ENCODE assay signal across 8 cellular contexts in genomic region chr17:8117980-8118768, GRCh38.
A peak's percentile ranks its signal among the peaks of the same experiment; 100 is the strongest.
DNase-seq lines count a peak whose midpoint lies in the region; ATAC-seq and TF ChIP-seq lines count a peak whose summit lies in the region.

Gene ALOXE3 (minus strand): TSS chr17:8118514. CDS start chr17:8117990, 524 bp downstream.

- H3K9me2 ChIP-seq in MM.1S (replicated peaks; ENCODE audit: insufficient read depth, low read length), result no peaks in the 10 kb centered on the region

- H3K27me3 ChIP-seq in MM.1S (replicated peaks; ENCODE audit: insufficient read depth, low read length) (peaks cover 50% of the 10 kb centered on the region), iPS-20b (ENCODE audit: insufficient read depth, low read length) (peaks cover 71% of the 10 kb centered on the region)

- H3K4me3 ChIP-seq in MM.1S (ENCODE audit: low read length) (peak within 1 kb of the TSS; percentile 85), astrocyte of the cerebellum (ENCODE audit: low read depth, low read length) (peak within 1 kb of the TSS; percentile 58), iPS-20b (ENCODE audit: low read length) (peak within 1 kb of the TSS; percentile 89), skeletal muscle cell (ENCODE audit: low read depth, low read length) (peak within 1 kb of the TSS; percentile 57)

- no peaks in the 10 kb centered on the region for H3K79me2 ChIP-seq in MM.1S (ENCODE audit: low read length)

- in situ Hi-C loops in astrocyte of the cerebellum (cut with HindIII; ENCODE audit: low sequenced_read_pairs), result loop anchor here (10.0 to 25.0 kb wide), 2 partner anchors 63 to 194 kb away; partner anchors contain the start of gene ARHGEF15

- H3F3A ChIP-seq in MM.1S (ENCODE audit: insufficient read depth, low read length), result peaks cover 35% of the 10 kb centered on the region

- no peaks in the 10 kb centered on the region for H3K9me3 ChIP-seq in MM.1S (replicated peaks; ENCODE audit: insufficient read depth, low read length)
- H3K9me3 ChIP-seq in iPS-20b (ENCODE audit: insufficient read depth, low read depth, low read length), result no peaks in the 10 kb centered on the region

- TF ChIP-seq CTCF in MM.1S (IDR thresholded peaks at IDR 0.05; ENCODE audit: low read length) (no peak), astrocyte of the cerebellum (IDR thresholded peaks at IDR 0.05; ENCODE audit: low read depth, low read length, missing control alignments) (no peak)

- no peak for ATAC-seq in HG02610 (IDR thresholded peaks at IDR 0.05; ENCODE audit: unreplicated experiment)

- no peaks in the 10 kb centered on the region for H3K4me1 ChIP-seq in MM.1S (ENCODE audit: low read length)
- H3K4me1 ChIP-seq in iPS-20b (ENCODE audit: insufficient read depth, low read length), result no peaks in the 10 kb centered on the region; the same call in 1 of the 2 replicates

- H3K4me2 ChIP-seq in MM.1S (ENCODE audit: low read depth, low read length), result peak within 1 kb of the TSS; percentile 99

- H2AFZ ChIP-seq in MM.1S (ENCODE audit: low read length), result peak within 1 kb of the TSS; percentile 85

- H3K27ac ChIP-seq in MM.1S (ENCODE audit: low read length) (peak within 1 kb of the TSS; percentile 63; the same call in 1 of the 2 replicates), iPS-20b (ENCODE audit: low read length) (no peak within 1 kb of the TSS)

- DNase-seq in NCI-H1105 treated with DMSO at 0.1 percent for 48 hours (lab: John Stamatoyannopoulos, UW), result peak; percentile 30
- DNase-seq in NCI-H1105 (lab: John Stamatoyannopoulos, UW), result no peak
- no peak for DNase-seq in MM.1S
- no peak for DNase-seq in astrocyte of the cerebellum (ENCODE audit: low read depth)
- DNase-seq in skeletal muscle cell (ENCODE audit: low read depth), result no peak
- no peak for DNase-seq in OCI-M1 (lab: John Stamatoyannopoulos, UW)

- H3K36me3 ChIP-seq in MM.1S (replicated peaks; ENCODE audit: insufficient read depth, low read length) (no peaks in the 10 kb centered on the region), iPS-20b (ENCODE audit: insufficient read depth, low read depth, low read length) (no peaks in the 10 kb centered on the region)

- no peaks in the 10 kb centered on the region; the same call in 1 of the 2 replicates for H4K20me1 ChIP-seq in MM.1S (ENCODE audit: insufficient read depth, low read length)

- H3K9ac ChIP-seq in MM.1S (ENCODE audit: low read length) (peak within 1 kb of the TSS; percentile 51; the same call in 1 of the 2 replicates), iPS-20b (ENCODE audit: low read depth, low read length) (peak within 1 kb of the TSS; percentile 31; the same call in 1 of the 2 replicates)
